In genomic region chr5:170195876-170196275, GRCh38 we compare ENCODE assay signal across 20 cellular contexts. TPM values are rescaled to one million over a fixed set of nuclear protein-coding genes. Genes with fewer than 3 reads are reported as not detected.
DNase-seq lines count a peak whose midpoint lies in the region; ATAC-seq and TF ChIP-seq lines count a peak whose summit lies in the region.
"Had no signal": no experiment of that assay in that cellular context is flagged by ENCODE, and none has a peak within 500 bp of the region (broad histone marks: within the 10 kb centered on the region; RNA-seq: fewer than 3 reads in every experiment).

No MANE protein-coding gene starts in this region.

- H3K4me1 ChIP-seq in Panc1 (ENCODE audit: control insufficient read depth, insufficient read depth, low read length) (no peaks in the 10 kb centered on the region; the same call in 1 of the 2 replicates), neural progenitor cell (peaks cover 33% of the 10 kb centered on the region)

- H3K4me2 ChIP-seq in neural progenitor cell: peak overlapping the region; percentile 68
- H3K4me2 ChIP-seq: SK-N-SH had no signal

- no TSS peak for BruUV-seq in Panc1 (replicated peaks; lab: Mats Ljungman, UMichigan)

- intact Hi-C loops in Panc1 (cut with micrococcal nuclease; ENCODE audit: unreplicated experiment) (no loop called here), posterior vena cava (cut with DNase I) (no loop called here)

- no peaks in the 10 kb centered on the region for H3K79me2 ChIP-seq in neural progenitor cell (ENCODE audit: low read depth)

- ATAC-seq in Panc1 (peak; percentile 46; the same call in 1 of the 2 replicates), GM19023 (IDR thresholded peaks at IDR 0.05; ENCODE audit: unreplicated experiment) (no peak)
- ATAC-seq: K562 had no signal

- H3K27ac Mint-ChIP-seq in neural progenitor cell: peak overlapping the region; percentile 88
- H3K27ac Mint-ChIP-seq: T-helper 2 cell treated with Interferon-gamma antibody and Interleukin-4, amounts not matched to agents 5 μg/mL and 100 μg/mL, for 36 hours had no signal

- CTCF ChIA-PET in Panc1 (lab: Charles Lee): no interaction called here

- no peak overlapping the region for H3K4me3 Mint-ChIP-seq in neural progenitor cell
- H3K4me3 Mint-ChIP-seq: T-helper 2 cell treated with Interferon-gamma antibody and Interleukin-4, amounts not matched to agents 5 μg/mL and 100 μg/mL, for 36 hours had no signal

- no peak overlapping the region for H3K9ac ChIP-seq in neural progenitor cell
- H3K9ac ChIP-seq: SK-N-SH had no signal

- in situ Hi-C loops in Panc1 (cut with HindIII; ENCODE audit: low pct_unique_long_range_greater_than_20kb, low sequenced_read_pairs): no loop called here

- H3K27ac ChIP-seq in Panc1 (ENCODE audit: low read length) (no peak overlapping the region), neural progenitor cell (no peak overlapping the region)
- H3K27ac ChIP-seq: C4-2B had no signal

- H3K36me3 Mint-ChIP-seq in neural progenitor cell: no peaks in the 10 kb centered on the region

- no peak overlapping the region for H2AFZ ChIP-seq in neural progenitor cell (replicated peaks)

- H3K9me3 ChIP-seq in Panc1 (ENCODE audit: control insufficient read depth, insufficient read depth, low read depth, low read length): no peaks in the 10 kb centered on the region
- no peaks in the 10 kb centered on the region for H3K9me3 ChIP-seq in neural progenitor cell (ENCODE audit: low read depth)
- H3K9me3 ChIP-seq: SK-N-SH had no signal

- H3K27me3 ChIP-seq in Panc1 (ENCODE audit: control insufficient read depth, insufficient read depth, low read length): no peaks in the 10 kb centered on the region
- peaks cover 4% of the 10 kb centered on the region for H3K27me3 ChIP-seq in neural progenitor cell

- DNase-seq in NCI-H1092 treated with DMSO at 0.1 percent for 48 hours (lab: John Stamatoyannopoulos, UW): peak; percentile 73
- DNase-seq in NCI-H345 treated with DMSO at 0.1 percent for 48 hours (lab: John Stamatoyannopoulos, UW; ENCODE audit: unreplicated experiment): peak; percentile 73
- DNase-seq in Panc1 (ENCODE audit: low read depth, low spot score): no peak
- DNase-seq in neural progenitor cell (ENCODE audit: low spot score): peak; percentile 60
- DNase-seq in stimulated activated CD4-positive, alpha-beta T cell treated with anti-CD3 and anti-CD28 coated beads, Interleukin-4, amount 100 ng/mL, for 1 hour: no peak
- no peak for DNase-seq in posterior vena cava (ENCODE audit: low spot score)
- DNase-seq: AML-193, DND-41, HCEC 1CT, NCI-H1417 treated with DMSO at 0.1 percent for 48 hours, NCI-H2029, NCI-H526, RPMI8226, SHP77 treated with DMSO at 0.1 percent for 48 hours, SK-N-SH had no signal

- peaks cover 17% of the 10 kb centered on the region for H3K4me1 Mint-ChIP-seq in neural progenitor cell

- POLR2A ChIA-PET in Panc1 (lab: Charles Lee): no interaction called here

- TF ChIP-seq CTCF in Panc1 (IDR thresholded peaks at IDR 0.05) (no peak), neural progenitor cell (IDR thresholded peaks at IDR 0.05) (no peak)

- no peaks in the 10 kb centered on the region for H4K20me1 ChIP-seq in neural progenitor cell (ENCODE audit: low read depth)

- no peaks in the 10 kb centered on the region for H3K9me3 Mint-ChIP-seq in neural progenitor cell
- H3K9me3 Mint-ChIP-seq: T-helper 2 cell treated with Interferon-gamma antibody and Interleukin-4, amounts not matched to agents 5 μg/mL and 100 μg/mL, for 36 hours had no signal

- H3F3A ChIP-seq in neural progenitor cell (ENCODE audit: low read depth): peaks cover 17% of the 10 kb centered on the region

- H3K27me3 Mint-ChIP-seq in neural progenitor cell (ENCODE audit: insufficient read depth, low read depth): peaks cover 2% of the 10 kb centered on the region

- H3K4me3 ChIP-seq in Panc1 (ENCODE audit: low read depth in 2 of 2, low read length in 2 of 2): no peak overlapping the region
- no peak overlapping the region for H3K4me3 ChIP-seq in neural progenitor cell
- H3K4me3 ChIP-seq: K562 had no signal

- H3K36me3 ChIP-seq in Panc1 (ENCODE audit: control insufficient read depth, insufficient read depth, low read length) (no peaks in the 10 kb centered on the region), neural progenitor cell (no peaks in the 10 kb centered on the region)

RNA-seq across cellular contexts. Expression of gene C5orf58, which starts 36.9 kb away (rescaled TPM):
- total RNA-seq in Panc1 (2021; ENCODE audit: unreplicated experiment) (0.15 TPM), neural progenitor cell (ENCODE audit: low replicate concordance) (not detected in 2 replicates), posterior vena cava (not detected)
- not detected for polyA plus RNA-seq in Panc1 (2012; ENCODE audit: insufficient read length)
- total RNA-seq: G401 had no signal
- polyA plus RNA-seq: SK-N-SH had no signal

Comparison
In these comparisons a context has a peak if more than half of its experiments do, and no peak if none do; other contexts are left out.
1. DNase-seq: peak in NCI-H1092 treated with DMSO at 0.1 percent for 48 hours (single experiment), NCI-H345 treated with DMSO at 0.1 percent for 48 hours (single experiment) and neural progenitor cell (single experiment); none in Panc1 (single experiment), stimulated activated CD4-positive, alpha-beta T cell treated with anti-CD3 and anti-CD28 coated beads, Interleukin-4, amount 100 ng/mL, for 1 hour (single experiment) and posterior vena cava (single experiment).